Comparison of ENCODE assay signal across 2 cellular contexts in the genomic region with DNA sequence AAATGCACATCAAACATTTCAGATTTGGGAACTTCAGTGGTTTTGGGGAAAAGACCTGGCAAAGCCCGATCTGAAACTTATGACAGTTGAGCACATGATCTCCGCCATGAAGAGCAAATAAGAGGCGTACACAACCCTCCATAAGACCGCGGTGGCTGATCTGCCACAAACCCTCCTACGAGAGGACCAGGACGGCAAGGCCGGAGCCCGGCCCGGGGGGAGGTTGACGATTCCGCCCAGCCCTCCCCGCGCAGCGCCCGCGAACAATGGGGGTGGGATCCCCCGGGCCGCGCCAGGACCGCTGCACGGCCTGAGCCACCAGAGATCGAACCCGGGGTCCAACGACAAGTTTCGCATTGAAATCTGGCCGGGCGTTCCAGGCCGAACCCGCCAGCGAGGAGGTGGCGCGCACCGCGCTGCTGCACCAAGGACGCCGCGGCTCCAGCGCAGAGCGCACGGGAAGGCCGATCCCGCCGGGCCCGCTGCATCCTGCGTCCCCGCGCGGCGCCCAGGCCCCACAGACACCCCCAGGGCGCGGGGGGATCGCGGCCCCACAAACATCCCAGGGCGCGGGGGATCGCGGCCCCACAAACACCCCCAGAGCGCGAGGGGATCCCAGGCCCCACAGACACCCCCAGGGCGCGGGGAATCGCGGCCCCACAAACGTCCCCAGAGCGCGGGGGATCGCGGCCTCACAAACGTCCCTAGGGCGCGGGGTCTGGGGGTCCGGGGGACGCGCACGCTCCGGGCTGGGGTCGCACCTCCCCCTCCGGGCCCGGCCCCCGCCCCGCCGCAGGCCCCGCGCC.
TF ChIP-seq lines count a peak whose summit lies in the region.

No MANE protein-coding gene starts in this region.

TF ChIP-seq in A549, 52 proteins besides CTCF, POLR2A, EP300 and RAD21 (continued from another document):
- TF ChIP-seq, protein P1, sequence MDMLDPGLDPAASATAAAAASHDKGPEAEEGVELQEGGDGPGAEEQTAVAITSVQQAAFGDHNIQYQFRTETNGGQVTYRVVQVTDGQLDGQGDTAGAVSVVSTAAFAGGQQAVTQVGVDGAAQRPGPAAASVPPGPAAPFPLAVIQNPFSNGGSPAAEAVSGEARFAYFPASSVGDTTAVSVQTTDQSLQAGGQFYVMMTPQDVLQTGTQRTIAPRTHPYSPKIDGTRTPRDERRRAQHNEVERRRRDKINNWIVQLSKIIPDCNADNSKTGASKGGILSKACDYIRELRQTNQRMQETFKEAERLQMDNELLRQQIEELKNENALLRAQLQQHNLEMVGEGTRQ (IDR thresholded peaks at IDR 0.05), result 0 out of 2 replicates have a peak, but pooled peaks have one; percentile 12

TF ChIP-seq in HepG2, 621 proteins besides CTCF, POLR2A, EP300 and RAD21 (continues in another document):
- TF ChIP-seq, protein P1 (IDR thresholded peaks at IDR 0.05; ENCODE audit: low read depth, low read length), result no peak
- TF ChIP-seq, protein P1 (CRISPR knock-in tag; IDR thresholded peaks at IDR 0.05; ENCODE audit: borderline replicate concordance), result no peak
- TF ChIP-seq ZNF550 (CRISPR knock-in tag; IDR thresholded peaks at IDR 0.05; ENCODE audit: borderline replicate concordance), result no peak
- TF ChIP-seq, protein P2, sequence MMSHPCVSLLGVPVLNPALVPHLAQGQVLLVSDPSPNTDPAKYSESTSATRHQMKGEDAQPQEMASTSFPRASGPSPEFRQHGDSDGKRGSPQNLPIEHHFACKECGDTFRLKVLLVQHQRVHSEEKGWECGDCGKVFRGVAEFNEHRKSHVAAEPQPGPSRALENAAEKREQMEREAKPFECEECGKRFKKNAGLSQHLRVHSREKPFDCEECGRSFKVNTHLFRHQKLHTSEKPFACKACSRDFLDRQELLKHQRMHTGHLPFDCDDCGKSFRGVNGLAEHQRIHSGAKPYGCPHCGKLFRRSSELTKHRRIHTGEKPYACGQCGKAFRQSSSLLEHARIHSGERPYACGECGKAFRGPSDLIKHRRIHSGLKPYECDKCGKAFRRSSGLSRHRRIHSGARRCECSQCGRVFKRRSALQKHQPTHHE (CRISPR knock-in tag; IDR thresholded peaks at IDR 0.05; ENCODE audit: borderline replicate concordance), result no peak
- TF ChIP-seq, protein P3, sequence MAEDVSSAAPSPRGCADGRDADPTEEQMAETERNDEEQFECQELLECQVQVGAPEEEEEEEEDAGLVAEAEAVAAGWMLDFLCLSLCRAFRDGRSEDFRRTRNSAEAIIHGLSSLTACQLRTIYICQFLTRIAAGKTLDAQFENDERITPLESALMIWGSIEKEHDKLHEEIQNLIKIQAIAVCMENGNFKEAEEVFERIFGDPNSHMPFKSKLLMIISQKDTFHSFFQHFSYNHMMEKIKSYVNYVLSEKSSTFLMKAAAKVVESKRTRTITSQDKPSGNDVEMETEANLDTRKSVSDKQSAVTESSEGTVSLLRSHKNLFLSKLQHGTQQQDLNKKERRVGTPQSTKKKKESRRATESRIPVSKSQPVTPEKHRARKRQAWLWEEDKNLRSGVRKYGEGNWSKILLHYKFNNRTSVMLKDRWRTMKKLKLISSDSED (CRISPR knock-in tag; IDR thresholded peaks at IDR 0.05), result no peak
- TF ChIP-seq, protein P4, sequence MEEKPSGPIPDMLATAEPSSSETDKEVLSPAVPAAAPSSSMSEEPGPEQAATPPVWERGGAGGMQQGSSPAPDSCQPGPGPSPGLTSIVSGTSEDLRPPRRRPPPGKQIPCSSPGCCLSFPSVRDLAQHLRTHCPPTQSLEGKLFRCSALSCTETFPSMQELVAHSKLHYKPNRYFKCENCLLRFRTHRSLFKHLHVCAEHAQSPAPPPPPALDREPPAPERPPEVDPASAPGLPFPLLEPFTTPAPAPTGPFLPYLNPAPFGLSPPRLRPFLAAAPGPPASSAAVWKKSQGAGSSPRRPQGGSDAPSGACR (CRISPR knock-in tag; IDR thresholded peaks at IDR 0.05), result 0 out of 2 replicates have a peak, but pooled peaks have one; percentile 46
- TF ChIP-seq, protein P5, sequence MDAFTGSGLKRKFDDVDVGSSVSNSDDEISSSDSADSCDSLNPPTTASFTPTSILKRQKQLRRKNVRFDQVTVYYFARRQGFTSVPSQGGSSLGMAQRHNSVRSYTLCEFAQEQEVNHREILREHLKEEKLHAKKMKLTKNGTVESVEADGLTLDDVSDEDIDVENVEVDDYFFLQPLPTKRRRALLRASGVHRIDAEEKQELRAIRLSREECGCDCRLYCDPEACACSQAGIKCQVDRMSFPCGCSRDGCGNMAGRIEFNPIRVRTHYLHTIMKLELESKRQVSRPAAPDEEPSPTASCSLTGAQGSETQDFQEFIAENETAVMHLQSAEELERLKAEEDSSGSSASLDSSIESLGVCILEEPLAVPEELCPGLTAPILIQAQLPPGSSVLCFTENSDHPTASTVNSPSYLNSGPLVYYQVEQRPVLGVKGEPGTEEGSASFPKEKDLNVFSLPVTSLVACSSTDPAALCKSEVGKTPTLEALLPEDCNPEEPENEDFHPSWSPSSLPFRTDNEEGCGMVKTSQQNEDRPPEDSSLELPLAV (CRISPR knock-in tag; conservative IDR thresholded peaks at IDR 0.05; ENCODE audit: low read depth), result no peak
- TF ChIP-seq KDM5B (CRISPR knock-in tag; IDR thresholded peaks at IDR 0.05; ENCODE audit: borderline replicate concordance), result peak; percentile 73; the same call in 1 of the 2 replicates
- no peak for TF ChIP-seq SNAPC2 (CRISPR knock-in tag; IDR thresholded peaks at IDR 0.05)
- TF ChIP-seq, protein P6, sequence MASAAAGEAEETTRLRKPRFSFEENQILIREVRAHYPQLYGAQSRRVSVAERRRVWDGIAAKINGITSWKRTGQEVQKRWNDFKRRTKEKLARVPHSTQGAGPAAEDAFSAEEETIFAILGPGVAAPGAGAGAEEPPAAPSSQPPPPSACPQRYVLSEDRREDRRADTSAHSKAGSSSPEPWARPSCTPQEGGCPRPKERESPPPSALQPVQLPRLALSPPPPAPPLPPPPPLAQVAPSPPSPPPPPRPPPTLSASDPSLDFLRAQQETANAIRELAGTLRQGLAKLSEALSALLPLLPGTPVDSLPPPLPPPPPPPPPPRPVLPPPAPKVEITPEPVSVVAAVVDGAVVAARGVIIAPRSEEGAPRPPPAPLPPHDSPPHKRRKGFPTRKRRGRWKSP (CRISPR knock-in tag; IDR thresholded peaks at IDR 0.05), result peak; percentile 85; the same call in 1 of the 2 replicates
- no peak for TF ChIP-seq ZNF441 (CRISPR knock-in tag; IDR thresholded peaks at IDR 0.05; ENCODE audit: borderline replicate concordance)
- TF ChIP-seq HDAC1 (CRISPR knock-in tag; IDR thresholded peaks at IDR 0.05), result peak; percentile 54
- peak; percentile 38; the same call in 1 of the 2 replicates for TF ChIP-seq ZNF768 (CRISPR knock-in tag; IDR thresholded peaks at IDR 0.05)
- TF ChIP-seq, protein P7, sequence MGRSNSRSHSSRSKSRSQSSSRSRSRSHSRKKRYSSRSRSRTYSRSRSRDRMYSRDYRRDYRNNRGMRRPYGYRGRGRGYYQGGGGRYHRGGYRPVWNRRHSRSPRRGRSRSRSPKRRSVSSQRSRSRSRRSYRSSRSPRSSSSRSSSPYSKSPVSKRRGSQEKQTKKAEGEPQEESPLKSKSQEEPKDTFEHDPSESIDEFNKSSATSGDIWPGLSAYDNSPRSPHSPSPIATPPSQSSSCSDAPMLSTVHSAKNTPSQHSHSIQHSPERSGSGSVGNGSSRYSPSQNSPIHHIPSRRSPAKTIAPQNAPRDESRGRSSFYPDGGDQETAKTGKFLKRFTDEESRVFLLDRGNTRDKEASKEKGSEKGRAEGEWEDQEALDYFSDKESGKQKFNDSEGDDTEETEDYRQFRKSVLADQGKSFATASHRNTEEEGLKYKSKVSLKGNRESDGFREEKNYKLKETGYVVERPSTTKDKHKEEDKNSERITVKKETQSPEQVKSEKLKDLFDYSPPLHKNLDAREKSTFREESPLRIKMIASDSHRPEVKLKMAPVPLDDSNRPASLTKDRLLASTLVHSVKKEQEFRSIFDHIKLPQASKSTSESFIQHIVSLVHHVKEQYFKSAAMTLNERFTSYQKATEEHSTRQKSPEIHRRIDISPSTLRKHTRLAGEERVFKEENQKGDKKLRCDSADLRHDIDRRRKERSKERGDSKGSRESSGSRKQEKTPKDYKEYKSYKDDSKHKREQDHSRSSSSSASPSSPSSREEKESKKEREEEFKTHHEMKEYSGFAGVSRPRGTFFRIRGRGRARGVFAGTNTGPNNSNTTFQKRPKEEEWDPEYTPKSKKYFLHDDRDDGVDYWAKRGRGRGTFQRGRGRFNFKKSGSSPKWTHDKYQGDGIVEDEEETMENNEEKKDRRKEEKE (IDR thresholded peaks at IDR 0.05), result no peak
- no peak for TF ChIP-seq RCOR2 (CRISPR knock-in tag; IDR thresholded peaks at IDR 0.05)
- peak; percentile 84 for TF ChIP-seq ZFY (CRISPR knock-in tag; IDR thresholded peaks at IDR 0.05)
- TF ChIP-seq, protein P8, sequence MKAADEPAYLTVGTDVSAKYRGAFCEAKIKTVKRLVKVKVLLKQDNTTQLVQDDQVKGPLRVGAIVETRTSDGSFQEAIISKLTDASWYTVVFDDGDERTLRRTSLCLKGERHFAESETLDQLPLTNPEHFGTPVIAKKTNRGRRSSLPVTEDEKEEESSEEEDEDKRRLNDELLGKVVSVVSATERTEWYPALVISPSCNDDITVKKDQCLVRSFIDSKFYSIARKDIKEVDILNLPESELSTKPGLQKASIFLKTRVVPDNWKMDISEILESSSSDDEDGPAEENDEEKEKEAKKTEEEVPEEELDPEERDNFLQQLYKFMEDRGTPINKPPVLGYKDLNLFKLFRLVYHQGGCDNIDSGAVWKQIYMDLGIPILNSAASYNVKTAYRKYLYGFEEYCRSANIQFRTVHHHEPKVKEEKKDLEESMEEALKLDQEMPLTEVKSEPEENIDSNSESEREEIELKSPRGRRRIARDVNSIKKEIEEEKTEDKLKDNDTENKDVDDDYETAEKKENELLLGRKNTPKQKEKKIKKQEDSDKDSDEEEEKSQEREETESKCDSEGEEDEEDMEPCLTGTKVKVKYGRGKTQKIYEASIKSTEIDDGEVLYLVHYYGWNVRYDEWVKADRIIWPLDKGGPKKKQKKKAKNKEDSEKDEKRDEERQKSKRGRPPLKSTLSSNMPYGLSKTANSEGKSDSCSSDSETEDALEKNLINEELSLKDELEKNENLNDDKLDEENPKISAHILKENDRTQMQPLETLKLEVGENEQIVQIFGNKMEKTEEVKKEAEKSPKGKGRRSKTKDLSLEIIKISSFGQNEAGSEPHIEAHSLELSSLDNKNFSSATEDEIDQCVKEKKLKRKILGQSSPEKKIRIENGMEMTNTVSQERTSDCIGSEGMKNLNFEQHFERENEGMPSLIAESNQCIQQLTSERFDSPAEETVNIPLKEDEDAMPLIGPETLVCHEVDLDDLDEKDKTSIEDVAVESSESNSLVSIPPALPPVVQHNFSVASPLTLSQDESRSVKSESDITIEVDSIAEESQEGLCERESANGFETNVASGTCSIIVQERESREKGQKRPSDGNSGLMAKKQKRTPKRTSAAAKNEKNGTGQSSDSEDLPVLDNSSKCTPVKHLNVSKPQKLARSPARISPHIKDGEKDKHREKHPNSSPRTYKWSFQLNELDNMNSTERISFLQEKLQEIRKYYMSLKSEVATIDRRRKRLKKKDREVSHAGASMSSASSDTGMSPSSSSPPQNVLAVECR (CRISPR knock-in tag; IDR thresholded peaks at IDR 0.05; ENCODE audit: borderline replicate concordance), result peak; percentile 63; the same call in 1 of the 2 replicates
- TF ChIP-seq TMF1 (CRISPR knock-in tag; IDR thresholded peaks at IDR 0.05; ENCODE audit: low read depth), result 0 out of 2 replicates have a peak, but pooled peaks have one; percentile 20
- TF ChIP-seq SP4 (CRISPR knock-in tag; IDR thresholded peaks at IDR 0.05), result 0 out of 2 replicates have a peak, but pooled peaks have one; percentile 30
- TF ChIP-seq, protein P9, sequence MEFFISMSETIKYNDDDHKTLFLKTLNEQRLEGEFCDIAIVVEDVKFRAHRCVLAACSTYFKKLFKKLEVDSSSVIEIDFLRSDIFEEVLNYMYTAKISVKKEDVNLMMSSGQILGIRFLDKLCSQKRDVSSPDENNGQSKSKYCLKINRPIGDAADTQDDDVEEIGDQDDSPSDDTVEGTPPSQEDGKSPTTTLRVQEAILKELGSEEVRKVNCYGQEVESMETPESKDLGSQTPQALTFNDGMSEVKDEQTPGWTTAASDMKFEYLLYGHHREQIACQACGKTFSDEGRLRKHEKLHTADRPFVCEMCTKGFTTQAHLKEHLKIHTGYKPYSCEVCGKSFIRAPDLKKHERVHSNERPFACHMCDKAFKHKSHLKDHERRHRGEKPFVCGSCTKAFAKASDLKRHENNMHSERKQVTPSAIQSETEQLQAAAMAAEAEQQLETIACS (CRISPR knock-in tag; IDR thresholded peaks at IDR 0.05), result peak; percentile 77
- no peak for TF ChIP-seq ISX (CRISPR knock-in tag; conservative IDR thresholded peaks at IDR 0.05)
- TF ChIP-seq HDAC6 (IDR thresholded peaks at IDR 0.05; ENCODE audit: low read depth, low read length), result no peak
- TF ChIP-seq HNRNPLL (IDR thresholded peaks at IDR 0.05; ENCODE audit: low read depth, low read length, poor library complexity, severe bottlenecking), result peak; percentile 82
- peak; percentile 46; the same call in 1 of the 2 replicates for TF ChIP-seq RNF2 (conservative IDR thresholded peaks at IDR 0.05; ENCODE audit: low read depth)
- 0 out of 2 replicates have a peak, but pooled peaks have one; percentile 20 for TF ChIP-seq JUND (CRISPR knock-in tag; IDR thresholded peaks at IDR 0.05)
- peak; percentile 85 for TF ChIP-seq ZFX (CRISPR knock-in tag; IDR thresholded peaks at IDR 0.05; ENCODE audit: low read depth)
- TF ChIP-seq NCOA5 (CRISPR knock-in tag; IDR thresholded peaks at IDR 0.05), result no peak
- TF ChIP-seq ZNF746 (CRISPR knock-in tag; IDR thresholded peaks at IDR 0.05), result no peak
- TF ChIP-seq ZNF883 (CRISPR knock-in tag; IDR thresholded peaks at IDR 0.05; ENCODE audit: not compliant biosample characterization), result peak; percentile 18
- peak; percentile 91 for TF ChIP-seq TGIF2 (CRISPR knock-in tag; IDR thresholded peaks at IDR 0.05)
- TF ChIP-seq, protein P10, sequence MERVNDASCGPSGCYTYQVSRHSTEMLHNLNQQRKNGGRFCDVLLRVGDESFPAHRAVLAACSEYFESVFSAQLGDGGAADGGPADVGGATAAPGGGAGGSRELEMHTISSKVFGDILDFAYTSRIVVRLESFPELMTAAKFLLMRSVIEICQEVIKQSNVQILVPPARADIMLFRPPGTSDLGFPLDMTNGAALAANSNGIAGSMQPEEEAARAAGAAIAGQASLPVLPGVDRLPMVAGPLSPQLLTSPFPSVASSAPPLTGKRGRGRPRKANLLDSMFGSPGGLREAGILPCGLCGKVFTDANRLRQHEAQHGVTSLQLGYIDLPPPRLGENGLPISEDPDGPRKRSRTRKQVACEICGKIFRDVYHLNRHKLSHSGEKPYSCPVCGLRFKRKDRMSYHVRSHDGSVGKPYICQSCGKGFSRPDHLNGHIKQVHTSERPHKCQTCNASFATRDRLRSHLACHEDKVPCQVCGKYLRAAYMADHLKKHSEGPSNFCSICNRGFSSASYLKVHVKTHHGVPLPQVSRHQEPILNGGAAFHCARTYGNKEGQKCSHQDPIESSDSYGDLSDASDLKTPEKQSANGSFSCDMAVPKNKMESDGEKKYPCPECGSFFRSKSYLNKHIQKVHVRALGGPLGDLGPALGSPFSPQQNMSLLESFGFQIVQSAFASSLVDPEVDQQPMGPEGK (CRISPR knock-in tag; IDR thresholded peaks at IDR 0.05), result peak; percentile 32; the same call in 1 of the 2 replicates
